22 cellular contexts compared by ENCODE assay signal in genomic region chr7:84800846-84801245, GRCh38.
DNase-seq lines count a peak whose midpoint lies in the region; ATAC-seq and TF ChIP-seq lines count a peak whose summit lies in the region.
"Had no signal": no experiment of that assay in that cellular context is flagged by ENCODE, and none has a peak within 500 bp of the region (broad histone marks: within the 10 kb centered on the region; RNA-seq: fewer than 3 reads in every experiment).

No MANE protein-coding gene starts in this region.

- ATAC-seq in right cardiac atrium: no peak
- ATAC-seq: CD8-positive, alpha-beta T cell had no signal

- WGBS in right cardiac atrium: 87% methylated on average over 1 of the region's 1 CpG

- H3K36me3 ChIP-seq in left ventricle myocardium inferior (no peaks in the 10 kb centered on the region), tibial artery (no peaks in the 10 kb centered on the region)

- H3K27me3 ChIP-seq in left ventricle myocardium inferior (ENCODE audit: low read depth) (no peaks in the 10 kb centered on the region), right cardiac atrium (ENCODE audit: control insufficient read depth, insufficient read depth) (no peaks in the 10 kb centered on the region), tibial artery (no peaks in the 10 kb centered on the region)

- no peak for TF ChIP-seq CTCF in left ventricle myocardium inferior (IDR thresholded peaks at IDR 0.05; ENCODE audit: borderline replicate concordance)
- no peak for TF ChIP-seq CTCF in tibial artery (IDR thresholded peaks at IDR 0.05)
- TF ChIP-seq CTCF in coronary artery (IDR thresholded peaks at IDR 0.05): no peak

- intact Hi-C loops in left ventricle myocardium inferior (cut with micrococcal nuclease) (no loop called here), right cardiac atrium (cut with DNase I) (no loop called here), tibial artery (cut with DNase I; ENCODE audit: low total_unique reads) (no loop called here)

- no peak overlapping the region for H3K4me3 ChIP-seq in left ventricle myocardium inferior
- H3K4me3 ChIP-seq in right cardiac atrium (ENCODE audit: low read length): no peak overlapping the region
- H3K4me3 ChIP-seq in tibial artery: no peak overlapping the region
- no peak overlapping the region for H3K4me3 ChIP-seq in coronary artery

- H3K4me1 ChIP-seq in left ventricle myocardium inferior: peaks cover 12% of the 10 kb centered on the region
- H3K4me1 ChIP-seq in right cardiac atrium (ENCODE audit: control insufficient read depth, insufficient read depth, low read length): no peaks in the 10 kb centered on the region
- peaks cover 0 to 36% (median 9%) of the 10 kb centered on the region in 4 donors for H3K4me1 ChIP-seq in tibial artery

- H3K27ac ChIP-seq in left ventricle myocardium inferior (replicated peaks) (peak overlapping the region; percentile 49), right cardiac atrium (ENCODE audit: low read length) (no peak overlapping the region), tibial artery (peak overlapping the region; percentile 11 to 12), coronary artery (no peak overlapping the region)

- DNase-seq in left ventricle myocardium inferior (no peak), right cardiac atrium (no peak), dermis microvascular lymphatic vessel endothelial cell (ENCODE audit: low read depth in 2 of 2) (peak; percentile 17 to 45), lung microvascular endothelial cell (ENCODE audit: low read depth in 2 of 2) (peak; percentile 10 to 52), tibial artery (no peak), NCI-H748 (lab: John Stamatoyannopoulos, UW; ENCODE audit: unreplicated experiment) (no peak), COLO829 (ENCODE audit: low spot score) (no peak), coronary artery (ENCODE audit: low spot score) (no peak)
- DNase-seq: AML-193; C1 segment of cervical spinal cord; Calu3; CD8-positive, alpha-beta T cell; DMS153; H7; Karpas-422; NCI-H1092 treated with DMSO at 0.1 percent for 48 hours; NCI-H1436 treated with DMSO at 0.1 percent for 48 hours; NCI-H1930; NCI-H2227 treated with DMSO at 0.1 percent for 48 hours; NCI-H510A treated with DMSO at 0.1 percent for 48 hours; OCI-M1; Right ventricle myocardium superior had no signal

- H3K9me3 ChIP-seq in left ventricle myocardium inferior (replicated peaks): peaks cover 15% of the 10 kb centered on the region
- H3K9me3 ChIP-seq in right cardiac atrium (ENCODE audit: control insufficient read depth, low read length): no peaks in the 10 kb centered on the region
- peaks cover 0 to 8% (median 0%) of the 10 kb centered on the region in 3 donors for H3K9me3 ChIP-seq in tibial artery

Comparison
In these comparisons a context has a peak if more than half of its experiments do, and no peak if none do; other contexts are left out.
1. H3K27ac ChIP-seq: peak in left ventricle myocardium inferior (single experiment) and tibial artery (2 of 2); none in right cardiac atrium (single experiment) and coronary artery (0 of 2).
2. DNase-seq: peak in dermis microvascular lymphatic vessel endothelial cell (2 of 2) and lung microvascular endothelial cell (2 of 2); none in left ventricle myocardium inferior (single experiment), right cardiac atrium (0 of 3), tibial artery (0 of 2), NCI-H748 (single experiment), COLO829 (single experiment) and coronary artery (single experiment).